21 cellular contexts compared by ENCODE assay signal in the genomic region with DNA sequence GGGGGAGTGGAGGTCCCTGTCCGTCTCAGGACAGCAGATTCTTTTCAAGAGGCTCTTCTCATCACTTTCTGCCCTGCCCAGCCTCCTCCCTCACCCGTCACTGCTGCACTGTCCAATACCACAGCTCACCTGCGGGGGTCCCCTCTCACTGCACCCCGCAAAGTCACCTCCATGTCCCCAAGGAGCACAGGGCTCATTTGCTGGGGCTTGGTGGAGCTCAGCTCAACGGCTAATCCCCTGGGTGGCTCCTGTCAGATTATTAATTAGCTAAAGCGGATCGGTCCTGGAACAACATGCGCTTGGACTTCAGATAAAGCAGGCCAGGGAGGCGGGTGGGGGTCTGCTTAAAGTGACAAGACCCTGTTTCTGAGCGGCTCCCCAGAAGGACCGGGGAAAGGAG. TPM values are rescaled to one million over a fixed set of nuclear protein-coding genes. Genes with fewer than 3 reads are reported as not detected.
DNase-seq lines count a peak whose midpoint lies in the region; TF ChIP-seq lines count a peak whose summit lies in the region.
"Had no signal": no experiment of that assay in that cellular context is flagged by ENCODE, and none has a peak within 500 bp of the region (broad histone marks: within the 10 kb centered on the region; RNA-seq: fewer than 3 reads in every experiment).

No MANE protein-coding gene starts in this region.

- POLR2A ChIA-PET in PC-9 (lab: Charles Lee; ENCODE audit: unreplicated experiment), result no interaction called here

- H3K4me2 ChIP-seq in neural progenitor cell (no peak overlapping the region), PC-9 (no peak overlapping the region)
- H3K4me2 ChIP-seq: hepatocyte had no signal

- DNase-seq in NCI-H1436 (lab: John Stamatoyannopoulos, UW), result peak; percentile 28
- no peak for DNase-seq in NCI-H1436 treated with DMSO at 0.1 percent for 48 hours (lab: John Stamatoyannopoulos, UW)
- peak; percentile 81 for DNase-seq in H7
- no peak for DNase-seq in astrocyte of the cerebellum (ENCODE audit: low read depth)
- peak; percentile 51 for DNase-seq in neural progenitor cell (ENCODE audit: low spot score)
- no peak for DNase-seq in PC-9
- no peak for DNase-seq in suprapubic skin (ENCODE audit: low spot score in 2 of 2)
- no peak for DNase-seq in tibial artery
- DNase-seq: activated T-cell treated with anti-CD3 and anti-CD28 coated beads, Interleukin-2, amount 50 U/mL, for 24 hours; caudate nucleus; effector memory CD4-positive, alpha-beta T cell; KBM-7; left cardiac atrium; mucosa of descending colon; NCI-H1105; NCI-H345; SJCRH30; upper lobe of right lung had no signal

- BruUV-seq in PC-9 (replicated peaks; lab: Mats Ljungman, UMichigan), result no TSS peak

- no peaks in the 10 kb centered on the region for H3K9me3 ChIP-seq in neural progenitor cell (ENCODE audit: low read depth)
- H3K9me3 ChIP-seq in PC-9 (ENCODE audit: insufficient read depth, low read depth), result no peaks in the 10 kb centered on the region
- no peaks in the 10 kb centered on the region for H3K9me3 ChIP-seq in suprapubic skin
- H3K9me3 ChIP-seq in tibial artery, result no peaks in the 10 kb centered on the region
- H3K9me3 ChIP-seq: mucosa of descending colon, SJCRH30, upper lobe of right lung had no signal

- H2AFZ ChIP-seq in neural progenitor cell (replicated peaks), result no peak overlapping the region
- H2AFZ ChIP-seq in PC-9, result no peak overlapping the region
- H2AFZ ChIP-seq: hepatocyte had no signal

- H4K20me1 ChIP-seq in neural progenitor cell (ENCODE audit: low read depth), result peaks cover 10% of the 10 kb centered on the region
- no peaks in the 10 kb centered on the region for H4K20me1 ChIP-seq in PC-9 (ENCODE audit: insufficient read depth)

- H3K79me2 ChIP-seq in neural progenitor cell (ENCODE audit: low read depth), result no peaks in the 10 kb centered on the region
- H3K79me2 ChIP-seq in PC-9 (ENCODE audit: low read depth), result no peaks in the 10 kb centered on the region
- H3K79me2 ChIP-seq: hepatocyte had no signal

- intact Hi-C loops in PC-9 (cut with micrococcal nuclease; ENCODE audit: unreplicated experiment), result no loop called here
- intact Hi-C loops in tibial artery (cut with DNase I; ENCODE audit: low total_unique reads), result no loop called here

- 79% methylated on average over 11 of the region's 11 CpGs for WGBS in suprapubic skin

- H3K9ac ChIP-seq in neural progenitor cell, result no peak overlapping the region

- H3F3A ChIP-seq in neural progenitor cell (ENCODE audit: low read depth) (no peaks in the 10 kb centered on the region), PC-9 (ENCODE audit: insufficient read depth, low read depth) (no peaks in the 10 kb centered on the region)

- H3K27ac ChIP-seq in neural progenitor cell (no peak overlapping the region), PC-9 (no peak overlapping the region), suprapubic skin (no peak overlapping the region), tibial artery (no peak overlapping the region)
- H3K27ac ChIP-seq: 22Rv1, hepatocyte, HL-60, SJCRH30, upper lobe of right lung had no signal

- H3K36me3 ChIP-seq in H7 (replicated peaks; ENCODE audit: control insufficient read depth, insufficient read depth, low read length) (no peaks in the 10 kb centered on the region), neural progenitor cell (no peaks in the 10 kb centered on the region), PC-9 (ENCODE audit: low read depth) (no peaks in the 10 kb centered on the region), suprapubic skin (peaks cover 4% of the 10 kb centered on the region), tibial artery (no peaks in the 10 kb centered on the region)
- H3K36me3 ChIP-seq: SJCRH30, upper lobe of right lung had no signal

- peak; percentile 7 for TF ChIP-seq CTCF in astrocyte of the cerebellum (IDR thresholded peaks at IDR 0.05; ENCODE audit: low read depth, low read length, missing control alignments)
- peak; percentile 39 for TF ChIP-seq CTCF in neural progenitor cell (IDR thresholded peaks at IDR 0.05)
- no peak for TF ChIP-seq CTCF in PC-9 (conservative IDR thresholded peaks at IDR 0.05)
- TF ChIP-seq CTCF in suprapubic skin (IDR thresholded peaks at IDR 0.05), result no peak
- TF ChIP-seq CTCF in tibial artery (IDR thresholded peaks at IDR 0.05), result no peak

- no peaks in the 10 kb centered on the region for H3K27me3 ChIP-seq in H7 (ENCODE audit: control insufficient read depth, insufficient read depth, low read length)
- H3K27me3 ChIP-seq in neural progenitor cell, result no peaks in the 10 kb centered on the region
- no peaks in the 10 kb centered on the region for H3K27me3 ChIP-seq in PC-9 (ENCODE audit: insufficient read depth, low read depth)
- peaks cover 8% of the 10 kb centered on the region for H3K27me3 ChIP-seq in suprapubic skin
- peaks cover 0 to 4% of the 10 kb centered on the region in 2 donors for H3K27me3 ChIP-seq in tibial artery
- H3K27me3 ChIP-seq: hepatocyte, SJCRH30, upper lobe of right lung had no signal

- in situ Hi-C loops in astrocyte of the cerebellum (cut with HindIII; ENCODE audit: low sequenced_read_pairs), result no loop called here

- H3K4me1 Mint-ChIP-seq in neural progenitor cell, result peaks cover 37% of the 10 kb centered on the region

- peaks cover 37% of the 10 kb centered on the region for H3K4me1 ChIP-seq in neural progenitor cell
- H3K4me1 ChIP-seq in PC-9 (replicated peaks; ENCODE audit: insufficient read depth), result no peaks in the 10 kb centered on the region
- H3K4me1 ChIP-seq in suprapubic skin, result peaks cover 34% of the 10 kb centered on the region
- peaks cover 0 to 9% (median 5%) of the 10 kb centered on the region in 4 donors for H3K4me1 ChIP-seq in tibial artery
- H3K4me1 ChIP-seq: SJCRH30 had no signal

- peak overlapping the region; percentile 43 for H3K4me3 Mint-ChIP-seq in neural progenitor cell
- H3K4me3 Mint-ChIP-seq: activated T-cell treated with anti-CD3 and anti-CD28 coated beads, Interleukin-2, amount 50 U/mL, for 24 hours had no signal

- no peak for TF ChIP-seq EP300 in suprapubic skin (IDR thresholded peaks at IDR 0.05)

- H3K27ac Mint-ChIP-seq in neural progenitor cell, result no peak overlapping the region
- H3K27ac Mint-ChIP-seq: activated T-cell treated with anti-CD3 and anti-CD28 coated beads, Interleukin-2, amount 50 U/mL, for 24 hours had no signal

- CTCF ChIA-PET in PC-9 (lab: Charles Lee), result interaction anchor here (0.6 kb wide), 1 partner anchor 8 kb away, joined by 3 read pairs; no protein-coding TSS in a partner anchor

- H3K9me2 ChIP-seq in PC-9 (ENCODE audit: insufficient read depth), result no peaks in the 10 kb centered on the region

- H3K36me3 Mint-ChIP-seq in neural progenitor cell, result no peaks in the 10 kb centered on the region

- H3K9me3 Mint-ChIP-seq in neural progenitor cell, result no peaks in the 10 kb centered on the region
- H3K9me3 Mint-ChIP-seq: activated T-cell treated with anti-CD3 and anti-CD28 coated beads, Interleukin-2, amount 50 U/mL, for 24 hours had no signal

- H3K4me3 ChIP-seq in H7 (ENCODE audit: insufficient read depth, low read depth, low read length) (no peak overlapping the region), astrocyte of the cerebellum (ENCODE audit: low read depth, low read length) (no peak overlapping the region), neural progenitor cell (no peak overlapping the region), PC-9 (no peak overlapping the region), suprapubic skin (no peak overlapping the region), tibial artery (no peak overlapping the region)
- H3K4me3 ChIP-seq: hepatocyte, mucosa of descending colon, SJCRH30, upper lobe of right lung had no signal

- TF ChIP-seq POLR2A in suprapubic skin (IDR thresholded peaks at IDR 0.05), result no peak

- H3K27me3 Mint-ChIP-seq in neural progenitor cell (ENCODE audit: insufficient read depth, low read depth), result peaks cover 5% of the 10 kb centered on the region
- H3K27me3 Mint-ChIP-seq: activated T-cell treated with anti-CD3 and anti-CD28 coated beads, Interleukin-2, amount 50 U/mL, for 24 hours had no signal

RNA-seq across cellular contexts. Expression of a gene that starts 43.2 kb away (rescaled TPM):
- total RNA-seq in H7 (2014; rRNA removed; shearing (Covaris generic)), result 4.8 and 5.0 TPM in 2 replicates
- total RNA-seq in neural progenitor cell (ENCODE audit: low replicate concordance) (3.4 and 10.1 TPM in 2 replicates), PC-9 (2021) (15.2 and 18.9 TPM in 2 replicates), suprapubic skin (100 to 1,000 TPM; 106 to 229 (median 160) TPM)

Comparison
In these comparisons a context has a peak if more than half of its experiments do, and no peak if none do; other contexts are left out.
1. DNase-seq: peak in NCI-H1436 (single experiment), H7 (single experiment) and neural progenitor cell (single experiment); none in NCI-H1436 treated with DMSO at 0.1 percent for 48 hours (single experiment), astrocyte of the cerebellum (single experiment), PC-9 (0 of 2), suprapubic skin (0 of 2) and tibial artery (0 of 2).
2. CTCF ChIP-seq: peak in astrocyte of the cerebellum (single experiment) and neural progenitor cell (single experiment); none in PC-9 (single experiment), suprapubic skin (0 of 2) and tibial artery (0 of 2).